24 cellular contexts compared by ENCODE assay signal in genomic region chr11:72926076-72926475, GRCh38.
DNase-seq lines count a peak whose midpoint lies in the region; ATAC-seq and TF ChIP-seq lines count a peak whose summit lies in the region.
"Had no signal": no experiment of that assay in that cellular context is flagged by ENCODE, and none has a peak within 500 bp of the region (broad histone marks: within the 10 kb centered on the region; RNA-seq: fewer than 3 reads in every experiment).

No MANE protein-coding gene starts in this region.

- H3K27me3 ChIP-seq in left ventricle myocardium inferior (ENCODE audit: low read depth) (no peaks in the 10 kb centered on the region), Panc1 (ENCODE audit: control insufficient read depth, insufficient read depth, low read length) (no peaks in the 10 kb centered on the region), neuronal stem cell (ENCODE audit: control insufficient read depth in 3 of 3, insufficient read depth in 3 of 3, low read depth in 1 of 3, low read length in 3 of 3) (no peaks in the 10 kb centered on the region), PC-3 (ENCODE audit: low read length) (no peaks in the 10 kb centered on the region)
- H3K27me3 ChIP-seq: Peyer's patch had no signal

- BruUV-seq in Panc1 (replicated peaks; lab: Mats Ljungman, UMichigan) (no TSS peak), PC-3 (replicated peaks; lab: Mats Ljungman, UMichigan) (no TSS peak)

- H2BK5ac ChIP-seq in neuronal stem cell (ENCODE audit: low read length), result no peak overlapping the region

- TF ChIP-seq CTCF in left ventricle myocardium inferior (IDR thresholded peaks at IDR 0.05; ENCODE audit: borderline replicate concordance) (no peak), Panc1 (IDR thresholded peaks at IDR 0.05) (no peak), PC-3 (conservative IDR thresholded peaks at IDR 0.05; ENCODE audit: low read depth, low read length) (no peak)

- H3K79me1 ChIP-seq in neuronal stem cell (ENCODE audit: low read depth, low read length), result no peaks in the 10 kb centered on the region

- intact Hi-C loops in left ventricle myocardium inferior (cut with micrococcal nuclease) (no loop called here), cardiac septum (cut with DNase I) (loop anchor here (2.0 kb wide), 1 partner anchor 215 kb away; no protein-coding TSS in a partner anchor), Panc1 (cut with micrococcal nuclease; ENCODE audit: unreplicated experiment) (no loop called here), PC-3 (cut with micrococcal nuclease) (loop anchor here (10.0 kb wide), 1 partner anchor 359 kb away; no protein-coding TSS in a partner anchor)

- CTCF ChIA-PET in Panc1 (lab: Charles Lee) (no interaction called here), PC-3 (lab: Charles Lee) (interaction anchor here (0.6 kb wide), 1 partner anchor 50 kb away, joined by 3 read pairs; no protein-coding TSS in a partner anchor)

- ATAC-seq in Panc1 (peak; percentile 62; the same call in 1 of the 2 replicates), PC-3 (no peak), GM19452 (IDR thresholded peaks at IDR 0.05; ENCODE audit: unreplicated experiment) (no peak)

- H2BK12ac ChIP-seq in neuronal stem cell (ENCODE audit: low read length), result no peak overlapping the region

- no peak overlapping the region for H2BK15ac ChIP-seq in neuronal stem cell (ENCODE audit: low read length)

- H3F3A ChIP-seq in PC-3 (ENCODE audit: low read length, unreplicated experiment), result no peaks in the 10 kb centered on the region

- no peaks in the 10 kb centered on the region for H3K79me2 ChIP-seq in PC-3 (ENCODE audit: low read length)

- WGBS in neuronal stem cell (ENCODE audit: extremely low coverage in 2 of 2, insufficient read length in 2 of 2, insufficient replicate concordance in 1 of 2), 2 donors, result no CpG with 5 or more reads among the region's 1 CpG

- no peaks in the 10 kb centered on the region for H3K36me3 ChIP-seq in left ventricle myocardium inferior
- H3K36me3 ChIP-seq in Panc1 (ENCODE audit: control insufficient read depth, insufficient read depth, low read length), result no peaks in the 10 kb centered on the region
- peaks cover 0 to 2% of the 10 kb centered on the region in 2 donors for H3K36me3 ChIP-seq in neuronal stem cell (replicated peaks in 1 of 2; ENCODE audit: control insufficient read depth in 2 of 2, insufficient read depth in 2 of 2, low read length in 2 of 2)
- no peaks in the 10 kb centered on the region for H3K36me3 ChIP-seq in PC-3 (ENCODE audit: low read depth, low read length)
- H3K36me3 ChIP-seq: HAP-1 had no signal

- H3K14ac ChIP-seq in neuronal stem cell (ENCODE audit: low read length), result no peak overlapping the region

- H3K9me2 ChIP-seq in PC-3 (replicated peaks; ENCODE audit: low read length), result no peaks in the 10 kb centered on the region
- H3K9me2 ChIP-seq: SK-N-SH had no signal

- H2AK5ac ChIP-seq in neuronal stem cell (ENCODE audit: low read depth, low read length), result no peak overlapping the region

- in situ Hi-C loops in Panc1 (cut with HindIII; ENCODE audit: low pct_unique_long_range_greater_than_20kb, low sequenced_read_pairs), result no loop called here

- no peak overlapping the region for H3K18ac ChIP-seq in neuronal stem cell (ENCODE audit: low read length)

- POLR2A ChIA-PET in Panc1 (lab: Charles Lee) (no interaction called here), PC-3 (lab: Charles Lee; ENCODE audit: unreplicated experiment) (no interaction called here)

- H2BK120ac ChIP-seq in neuronal stem cell (ENCODE audit: low read depth, low read length), result no peak overlapping the region

- H3K27ac ChIP-seq in left ventricle myocardium inferior (replicated peaks) (peak overlapping the region; percentile 64), Panc1 (ENCODE audit: low read length) (no peak overlapping the region), neuronal stem cell (replicated peaks; ENCODE audit: low read length) (no peak overlapping the region), PC-3 (ENCODE audit: low read length) (no peak overlapping the region)
- H3K27ac ChIP-seq: 22Rv1, Peyer's patch had no signal

- H2AFZ ChIP-seq in neuronal stem cell (ENCODE audit: low read length) (no peak overlapping the region), PC-3 (ENCODE audit: low read length) (no peak overlapping the region)

- no peak overlapping the region for H4K8ac ChIP-seq in neuronal stem cell (ENCODE audit: low read depth, low read length)

- peak overlapping the region; percentile 55 for H3K23ac ChIP-seq in neuronal stem cell (ENCODE audit: low read depth, low read length, poor library complexity)

- H3K9me3 ChIP-seq in left ventricle myocardium inferior (replicated peaks) (no peaks in the 10 kb centered on the region), Panc1 (ENCODE audit: control insufficient read depth, insufficient read depth, low read depth, low read length) (no peaks in the 10 kb centered on the region), neuronal stem cell (replicated peaks in 1 of 2; ENCODE audit: control insufficient read depth in 2 of 2, insufficient read depth in 1 of 2, low read depth in 1 of 2, low read length in 2 of 2) (no peaks in the 10 kb centered on the region), PC-3 (ENCODE audit: low read length) (no peaks in the 10 kb centered on the region)
- H3K9me3 ChIP-seq: HAP-1, Peyer's patch, SK-N-SH had no signal

- H3K4me3 ChIP-seq in left ventricle myocardium inferior (no peak overlapping the region), Panc1 (ENCODE audit: low read depth in 2 of 2, low read length in 2 of 2) (no peak overlapping the region), neuronal stem cell (ENCODE audit: low read length in 2 of 2) (no peak overlapping the region), PC-3 (ENCODE audit: low read length) (no peak overlapping the region)
- H3K4me3 ChIP-seq: HAP-1, Peyer's patch had no signal

- no peak overlapping the region for H3K4ac ChIP-seq in neuronal stem cell (ENCODE audit: low read length)

- no peak overlapping the region for H3K9ac ChIP-seq in neuronal stem cell (ENCODE audit: low read depth, low read length, poor library complexity)
- H3K9ac ChIP-seq in PC-3 (ENCODE audit: low read length), result no peak overlapping the region
- H3K9ac ChIP-seq: SK-N-SH had no signal

- H4K91ac ChIP-seq in neuronal stem cell (ENCODE audit: low read depth, low read length, poor library complexity), result no peak overlapping the region

- DNase-seq in left ventricle myocardium inferior (no peak), cardiac septum (ENCODE audit: low spot score) (no peak), Panc1 (ENCODE audit: low read depth, low spot score) (no peak), neuronal stem cell (ENCODE audit: low spot score) (no peak), superior temporal gyrus (ENCODE audit: extremely low spot score) (peak; percentile 2), PC-3 (no peak), putamen (ENCODE audit: low spot score) (no peak)
- DNase-seq: ACHN; CD4-positive, alpha-beta memory T cell; COR-L47; DMS53; GOT3; HFFc6; NCI-H1048; NCI-H1417 treated with DMSO at 0.1 percent for 48 hours; NCI-H1694 treated with DMSO at 0.1 percent for 48 hours; NCI-H2081; NCI-H2227 treated with DMSO at 0.1 percent for 48 hours; NCI-H526 treated with DMSO at 0.1 percent for 48 hours; Peyer's patch; SK-N-SH had no signal

- no peaks in the 10 kb centered on the region for H4K20me1 ChIP-seq in PC-3 (ENCODE audit: low read length)

- H3K4me2 ChIP-seq in neuronal stem cell (ENCODE audit: insufficient read depth, low read length, poor library complexity, severe bottlenecking), result no peak overlapping the region
- H3K4me2 ChIP-seq in PC-3 (ENCODE audit: low read length), result no peak overlapping the region
- H3K4me2 ChIP-seq: SK-N-SH had no signal

- H3K4me1 ChIP-seq in left ventricle myocardium inferior (peaks cover 63% of the 10 kb centered on the region), Panc1 (ENCODE audit: control insufficient read depth, insufficient read depth, low read length) (no peaks in the 10 kb centered on the region), neuronal stem cell (ENCODE audit: control insufficient read depth in 2 of 2, insufficient read depth in 1 of 2, low read depth in 1 of 2, low read length in 2 of 2) (no peaks in the 10 kb centered on the region), PC-3 (ENCODE audit: insufficient read depth, low read length) (peaks cover 6% of the 10 kb centered on the region)
- H3K4me1 ChIP-seq: HAP-1, Peyer's patch had no signal

Comparison
In these comparisons a context has a peak if more than half of its experiments do, and no peak if none do; other contexts are left out.
1. intact Hi-C loops: an anchor here in cardiac septum (2.0 kb wide) and PC-3 (10.0 kb wide); none called in left ventricle myocardium inferior and Panc1.